In genomic region chr4:162782096-162782777, GRCh38 we compare ENCODE assay signal across 22 cellular contexts.
A peak's percentile ranks its signal among the peaks of the same experiment; 100 is the strongest.
DNase-seq lines count a peak whose midpoint lies in the region; ATAC-seq and TF ChIP-seq lines count a peak whose summit lies in the region.
"Had no signal": no experiment of that assay in that cellular context is flagged by ENCODE, and none has a peak within 500 bp of the region (broad histone marks: within the 10 kb centered on the region; RNA-seq: fewer than 3 reads in every experiment).

No MANE protein-coding gene starts in this region.

- H3K4me1 Mint-ChIP-seq in neural progenitor cell: no peaks in the 10 kb centered on the region
- H3K4me1 Mint-ChIP-seq: CD4-positive, alpha-beta memory T cell; IgD-negative memory B cell had no signal

- 32% methylated on average over 3 of the region's 3 CpGs for WGBS in SK-N-SH (ENCODE audit: low lambda C conversion rate)

- H3K9ac ChIP-seq in SK-N-SH: no peak overlapping the region
- no peak overlapping the region for H3K9ac ChIP-seq in neural progenitor cell
- H3K9ac ChIP-seq: BLaER1 had no signal

- no peak overlapping the region for H3K4me3 Mint-ChIP-seq in neural progenitor cell
- H3K4me3 Mint-ChIP-seq: CD4-positive, alpha-beta memory T cell; IgD-negative memory B cell had no signal

- H3K79me2 ChIP-seq in SK-N-SH (ENCODE audit: insufficient read depth): no peaks in the 10 kb centered on the region
- no peaks in the 10 kb centered on the region for H3K79me2 ChIP-seq in neural progenitor cell (ENCODE audit: low read depth)

- CTCF ChIA-PET in SK-N-SH (lab: Yijun Ruan, JAX): interaction anchor here (1.0 kb wide), 1 partner anchor 551 kb away, joined by 3 read pairs; no protein-coding TSS in a partner anchor

- H3K27ac Mint-ChIP-seq in neural progenitor cell: no peak overlapping the region
- H3K27ac Mint-ChIP-seq: CD4-positive, alpha-beta memory T cell; IgD-negative memory B cell had no signal

- H3F3A ChIP-seq in SK-N-SH (replicated peaks; ENCODE audit: insufficient read depth) (no peaks in the 10 kb centered on the region), neural progenitor cell (ENCODE audit: low read depth) (no peaks in the 10 kb centered on the region)

- ATAC-seq in SK-N-SH treated with all-trans-retinoic acid at 6 μM for 48 hours: no peak
- no peak for ATAC-seq in GM21423 (IDR thresholded peaks at IDR 0.05; ENCODE audit: unreplicated experiment)
- ATAC-seq: GM12878 had no signal

- H3K4me3 ChIP-seq in SK-N-SH (ENCODE audit: low read depth in 2 of 2, low read length in 1 of 2) (no peak overlapping the region), neural progenitor cell (no peak overlapping the region)
- H3K4me3 ChIP-seq: BLaER1, GM12878 had no signal

- peak overlapping the region; percentile 74; the same call in 1 of the 2 replicates for H2AFZ ChIP-seq in SK-N-SH (ENCODE audit: low read depth)
- H2AFZ ChIP-seq in neural progenitor cell (replicated peaks): peak overlapping the region; percentile 99

- H3K27ac ChIP-seq in SK-N-SH (ENCODE audit: low read depth in 2 of 2, low read length in 1 of 2) (no peak overlapping the region), neural progenitor cell (no peak overlapping the region)
- H3K27ac ChIP-seq: 22Rv1, BLaER1 had no signal

- H3K4me2 ChIP-seq in SK-N-SH: no peak overlapping the region
- H3K4me2 ChIP-seq in neural progenitor cell: no peak overlapping the region
- H3K4me2 ChIP-seq: BLaER1 had no signal

- H3K27me3 Mint-ChIP-seq in neural progenitor cell (ENCODE audit: insufficient read depth, low read depth): no peaks in the 10 kb centered on the region
- H3K27me3 Mint-ChIP-seq: CD4-positive, alpha-beta memory T cell had no signal

- no peaks in the 10 kb centered on the region for H3K9me3 ChIP-seq in SK-N-SH
- H3K9me3 ChIP-seq in neural progenitor cell (ENCODE audit: low read depth): no peaks in the 10 kb centered on the region
- H3K9me3 ChIP-seq: BLaER1, Caco-2 had no signal

- no peaks in the 10 kb centered on the region for H3K36me3 ChIP-seq in SK-N-SH (replicated peaks in 1 of 2; ENCODE audit: control insufficient read depth in 1 of 2, insufficient read depth in 2 of 2, low read length in 1 of 2)
- no peaks in the 10 kb centered on the region for H3K36me3 ChIP-seq in neural progenitor cell
- H3K36me3 ChIP-seq: BLaER1 had no signal

- no peaks in the 10 kb centered on the region for H3K9me2 ChIP-seq in SK-N-SH

- H3K27me3 ChIP-seq in SK-N-SH (ENCODE audit: insufficient read depth): no peaks in the 10 kb centered on the region
- no peaks in the 10 kb centered on the region for H3K27me3 ChIP-seq in neural progenitor cell
- H3K27me3 ChIP-seq: BLaER1 had no signal

- POLR2A ChIA-PET in SK-N-SH (lab: Yijun Ruan, JAX): no interaction called here

- TF ChIP-seq RAD21 in SK-N-SH (IDR thresholded peaks at IDR 0.05; ENCODE audit: low read length): no peak

- H3K4me1 ChIP-seq in SK-N-SH (ENCODE audit: control insufficient read depth in 1 of 2, insufficient read depth in 2 of 2, low read depth in 1 of 2, low read length in 1 of 2) (no peaks in the 10 kb centered on the region), neural progenitor cell (peaks cover 6% of the 10 kb centered on the region)
- H3K4me1 ChIP-seq: BLaER1, Caco-2 had no signal

- no peaks in the 10 kb centered on the region for H3K9me3 Mint-ChIP-seq in neural progenitor cell

- DNase-seq in SK-N-SH: no peak
- DNase-seq in foreskin melanocyte: peak; percentile 62
- DNase-seq in neural progenitor cell (ENCODE audit: low spot score): no peak
- DNase-seq in NCI-H1105 (lab: John Stamatoyannopoulos, UW): no peak
- DNase-seq in SIG-M5 (lab: John Stamatoyannopoulos, UW): no peak
- no peak for DNase-seq in UCSD-AML1 (lab: John Stamatoyannopoulos, UW; ENCODE audit: unreplicated experiment)
- DNase-seq: ACHN; Caco-2; CD4-positive, alpha-beta memory T cell; DND-41; NCI-H1694; NCI-H2081; NCI-H2171; NCI-H345; NCI-H524; NCI-H82 had no signal

- H3K36me3 Mint-ChIP-seq in neural progenitor cell: no peaks in the 10 kb centered on the region
- H3K36me3 Mint-ChIP-seq: CD4-positive, alpha-beta memory T cell; IgD-negative memory B cell had no signal

- TF ChIP-seq EP300 in SK-N-SH (IDR thresholded peaks at IDR 0.05; ENCODE audit: borderline replicate concordance in 1 of 2, low read depth in 1 of 2, low read length in 1 of 2): no peak

- H4K20me1 ChIP-seq in SK-N-SH (ENCODE audit: insufficient read depth) (no peaks in the 10 kb centered on the region), neural progenitor cell (ENCODE audit: low read depth) (no peaks in the 10 kb centered on the region)
- H4K20me1 ChIP-seq: BLaER1 had no signal

- TF ChIP-seq CTCF in SK-N-SH (IDR thresholded peaks at IDR 0.05) (no peak), neural progenitor cell (IDR thresholded peaks at IDR 0.05) (no peak)

TF ChIP-seq in SK-N-SH, 30 proteins besides CTCF, POLR2A, EP300 and RAD21:
- TF ChIP-seq POLR2AphosphoS5 (IDR thresholded peaks at IDR 0.05; ENCODE audit: low read depth, low read length): no peak
- TF ChIP-seq SIN3A (IDR thresholded peaks at IDR 0.05; ENCODE audit: borderline replicate concordance, low read depth, low read length): no peak
- no peak for TF ChIP-seq USF1 (IDR thresholded peaks at IDR 0.05; ENCODE audit: borderline replicate concordance, low read depth)
- no peak for TF ChIP-seq JUND (IDR thresholded peaks at IDR 0.05)
- no peak for TF ChIP-seq GATA2 (CRISPR knock-in tag; IDR thresholded peaks at IDR 0.05)
- TF ChIP-seq TCF12 (IDR thresholded peaks at IDR 0.05): no peak
- TF ChIP-seq ELF1 (IDR thresholded peaks at IDR 0.05): no peak

TF ChIP-seq in SK-N-SH treated with all-trans-retinoic acid at 6 μM for 48 hours, 23 proteins besides CTCF, POLR2A, EP300 and RAD21:
- TF ChIP-seq ARNTL (CRISPR knock-in tag; IDR thresholded peaks at IDR 0.05; ENCODE audit: borderline replicate concordance, low read depth): no peak
- no peak for TF ChIP-seq POU6F1 (CRISPR knock-in tag; IDR thresholded peaks at IDR 0.05; ENCODE audit: borderline replicate concordance, low read depth)
- TF ChIP-seq ZFP30 (CRISPR knock-in tag; IDR thresholded peaks at IDR 0.05): no peak
- TF ChIP-seq ESRRG (CRISPR knock-in tag; IDR thresholded peaks at IDR 0.05): no peak
TF ChIP-seq in SK-N-SH treated with all-trans-retinoic acid at 6 μM for 48 hours: peak in this region for 0.
